In genomic region chr15:34732430-34732829, GRCh38 we compare ENCODE assay signal across 1 cellular context.
TF ChIP-seq lines count a peak whose summit lies in the region.

No MANE protein-coding gene starts in this region.

TF ChIP-seq in WTC11, 78 proteins besides CTCF, POLR2A, EP300 and RAD21 (continued from another document):
- no peak for TF ChIP-seq E2F1 (CRISPR knock-in tag; IDR thresholded peaks at IDR 0.05)
- TF ChIP-seq ERG (CRISPR knock-in tag; IDR thresholded peaks at IDR 0.05): no peak
- no peak for TF ChIP-seq MYBL2 (CRISPR knock-in tag; IDR thresholded peaks at IDR 0.05)
- no peak for TF ChIP-seq NFYB (CRISPR knock-in tag; conservative IDR thresholded peaks at IDR 0.05; ENCODE audit: low read depth)
- no peak for TF ChIP-seq USF2 (CRISPR knock-in tag; IDR thresholded peaks at IDR 0.05)
- TF ChIP-seq STAT6 (CRISPR knock-in tag; conservative IDR thresholded peaks at IDR 0.05; ENCODE audit: low read depth): no peak
